In genomic region chr19:41930926-41931592, GRCh38 we compare ENCODE assay signal across 12 cellular contexts. TPM values are rescaled to one million over a fixed set of nuclear protein-coding genes. Genes with fewer than 3 reads are reported as not detected.
DNase-seq lines count a peak whose midpoint lies in the region; ATAC-seq and TF ChIP-seq lines count a peak whose summit lies in the region.
"Had no signal": no experiment of that assay in that cellular context is flagged by ENCODE, and none has a peak within 500 bp of the region (broad histone marks: within the 10 kb centered on the region; RNA-seq: fewer than 3 reads in every experiment).

No MANE protein-coding gene starts in this region.

- no peak overlapping the region for H3K4me3 ChIP-seq in LNCaP clone FGC (ENCODE audit: low read depth, low read length)
- H3K4me3 ChIP-seq in astrocyte of the cerebellum (ENCODE audit: low read depth, low read length): no peak overlapping the region
- H3K4me3 ChIP-seq: SJSA1, suprapubic skin had no signal

- no peaks in the 10 kb centered on the region for H3K36me3 Mint-ChIP-seq in naive B cell

- DNase-seq in DMS79 treated with DMSO at 0.1 percent for 48 hours (lab: John Stamatoyannopoulos, UW) (peak; percentile 16), DMS79 (lab: John Stamatoyannopoulos, UW) (no peak), LNCaP clone FGC (ENCODE audit: low read depth) (no peak), astrocyte of the cerebellum (ENCODE audit: low read depth) (no peak), naive B cell (no peak), hippocampal formation (lab: John Stamatoyannopoulos, UW) (no peak)
- DNase-seq in activated CD4-positive, CD25-positive, alpha-beta regulatory T cell (lab: John Stamatoyannopoulos, UW): no peak
- DNase-seq: effector memory CD8-positive, alpha-beta T cell; stimulated activated CD4-positive, alpha-beta T cell treated with anti-CD3 and anti-CD28 coated beads, Interleukin-15, amount 100 ng/mL, for 24 hours had no signal

- H3K9me3 Mint-ChIP-seq in naive B cell: no peaks in the 10 kb centered on the region
- H3K9me3 Mint-ChIP-seq: effector memory CD8-positive, alpha-beta T cell had no signal

- peak overlapping the region in 2 of 8 donors; percentile 14 to 40 for H3K4me3 Mint-ChIP-seq in naive B cell
- H3K4me3 Mint-ChIP-seq: effector memory CD8-positive, alpha-beta T cell had no signal

- in situ Hi-C loops in astrocyte of the cerebellum (cut with HindIII; ENCODE audit: low sequenced_read_pairs): no loop called here

- H3K27me3 Mint-ChIP-seq in naive B cell: peaks cover 4 to 8% (median 8%) of the 10 kb centered on the region in 3 donors

- TF ChIP-seq CTCF in LNCaP clone FGC (IDR thresholded peaks at IDR 0.05; ENCODE audit: control insufficient read depth, extremely low read depth, insufficient read depth) (0 out of 2 replicates have a peak, but pooled peaks have one; percentile 10), astrocyte of the cerebellum (IDR thresholded peaks at IDR 0.05; ENCODE audit: low read depth, low read length, missing control alignments) (peak; percentile 40)

- peak overlapping the region in 4 of 6 donors; percentile 3 to 85 (median 35) for H3K27ac Mint-ChIP-seq in naive B cell

- ATAC-seq in naive B cell (ENCODE audit: low read depth in 2 of 2) (peak; percentile 24 to 34), GM21390 (IDR thresholded peaks at IDR 0.05; ENCODE audit: unreplicated experiment) (no peak)
- ATAC-seq: effector memory CD8-positive, alpha-beta T cell had no signal

- H3K4me1 Mint-ChIP-seq in naive B cell: peaks cover 54 to 61% (median 55%) of the 10 kb centered on the region in 3 donors

RNA-seq across cellular contexts. Expression of gene ERFL, which starts 2.8 kb away (rescaled TPM):
- polyA plus RNA-seq in naive B cell (ENCODE audit: low read depth in 6 of 6): not detected

RNA-seq across cellular contexts. Expression of gene RABAC1, which starts 28.1 kb away (rescaled TPM):
- polyA plus RNA-seq in naive B cell (ENCODE audit: low read depth in 6 of 6): 100 to 1,000 TPM; 218 to 268 (median 245) TPM

RNA-seq across cellular contexts. Expression of gene ARHGEF1, which starts 48.1 kb away (rescaled TPM):
- polyA plus RNA-seq in naive B cell (ENCODE audit: low read depth in 6 of 6): 100 to 1,000 TPM; 110 to 220 (median 122) TPM

RNA-seq across cellular contexts. Expression of gene CD79A, which starts 54.0 kb away (rescaled TPM):
- 1,000 to 10,000 TPM; 3,426 to 4,601 (median 4,008) TPM for polyA plus RNA-seq in naive B cell (ENCODE audit: low read depth in 6 of 6)
